Comparison of ENCODE assay signal across 2 cellular contexts in genomic region chr14:43184540-43184939, GRCh38.
TF ChIP-seq lines count a peak whose summit lies in the region.

No MANE protein-coding gene starts in this region.

TF ChIP-seq in GM23338, 12 proteins besides CTCF, POLR2A, EP300 and RAD21 (continued from another document):
- TF ChIP-seq CREB1 (CRISPR knock-in tag; IDR thresholded peaks at IDR 0.05; ENCODE audit: low read depth) = 0 out of 2 replicates have a peak, but pooled peaks have one; percentile 14
- TF ChIP-seq, protein P1, sequence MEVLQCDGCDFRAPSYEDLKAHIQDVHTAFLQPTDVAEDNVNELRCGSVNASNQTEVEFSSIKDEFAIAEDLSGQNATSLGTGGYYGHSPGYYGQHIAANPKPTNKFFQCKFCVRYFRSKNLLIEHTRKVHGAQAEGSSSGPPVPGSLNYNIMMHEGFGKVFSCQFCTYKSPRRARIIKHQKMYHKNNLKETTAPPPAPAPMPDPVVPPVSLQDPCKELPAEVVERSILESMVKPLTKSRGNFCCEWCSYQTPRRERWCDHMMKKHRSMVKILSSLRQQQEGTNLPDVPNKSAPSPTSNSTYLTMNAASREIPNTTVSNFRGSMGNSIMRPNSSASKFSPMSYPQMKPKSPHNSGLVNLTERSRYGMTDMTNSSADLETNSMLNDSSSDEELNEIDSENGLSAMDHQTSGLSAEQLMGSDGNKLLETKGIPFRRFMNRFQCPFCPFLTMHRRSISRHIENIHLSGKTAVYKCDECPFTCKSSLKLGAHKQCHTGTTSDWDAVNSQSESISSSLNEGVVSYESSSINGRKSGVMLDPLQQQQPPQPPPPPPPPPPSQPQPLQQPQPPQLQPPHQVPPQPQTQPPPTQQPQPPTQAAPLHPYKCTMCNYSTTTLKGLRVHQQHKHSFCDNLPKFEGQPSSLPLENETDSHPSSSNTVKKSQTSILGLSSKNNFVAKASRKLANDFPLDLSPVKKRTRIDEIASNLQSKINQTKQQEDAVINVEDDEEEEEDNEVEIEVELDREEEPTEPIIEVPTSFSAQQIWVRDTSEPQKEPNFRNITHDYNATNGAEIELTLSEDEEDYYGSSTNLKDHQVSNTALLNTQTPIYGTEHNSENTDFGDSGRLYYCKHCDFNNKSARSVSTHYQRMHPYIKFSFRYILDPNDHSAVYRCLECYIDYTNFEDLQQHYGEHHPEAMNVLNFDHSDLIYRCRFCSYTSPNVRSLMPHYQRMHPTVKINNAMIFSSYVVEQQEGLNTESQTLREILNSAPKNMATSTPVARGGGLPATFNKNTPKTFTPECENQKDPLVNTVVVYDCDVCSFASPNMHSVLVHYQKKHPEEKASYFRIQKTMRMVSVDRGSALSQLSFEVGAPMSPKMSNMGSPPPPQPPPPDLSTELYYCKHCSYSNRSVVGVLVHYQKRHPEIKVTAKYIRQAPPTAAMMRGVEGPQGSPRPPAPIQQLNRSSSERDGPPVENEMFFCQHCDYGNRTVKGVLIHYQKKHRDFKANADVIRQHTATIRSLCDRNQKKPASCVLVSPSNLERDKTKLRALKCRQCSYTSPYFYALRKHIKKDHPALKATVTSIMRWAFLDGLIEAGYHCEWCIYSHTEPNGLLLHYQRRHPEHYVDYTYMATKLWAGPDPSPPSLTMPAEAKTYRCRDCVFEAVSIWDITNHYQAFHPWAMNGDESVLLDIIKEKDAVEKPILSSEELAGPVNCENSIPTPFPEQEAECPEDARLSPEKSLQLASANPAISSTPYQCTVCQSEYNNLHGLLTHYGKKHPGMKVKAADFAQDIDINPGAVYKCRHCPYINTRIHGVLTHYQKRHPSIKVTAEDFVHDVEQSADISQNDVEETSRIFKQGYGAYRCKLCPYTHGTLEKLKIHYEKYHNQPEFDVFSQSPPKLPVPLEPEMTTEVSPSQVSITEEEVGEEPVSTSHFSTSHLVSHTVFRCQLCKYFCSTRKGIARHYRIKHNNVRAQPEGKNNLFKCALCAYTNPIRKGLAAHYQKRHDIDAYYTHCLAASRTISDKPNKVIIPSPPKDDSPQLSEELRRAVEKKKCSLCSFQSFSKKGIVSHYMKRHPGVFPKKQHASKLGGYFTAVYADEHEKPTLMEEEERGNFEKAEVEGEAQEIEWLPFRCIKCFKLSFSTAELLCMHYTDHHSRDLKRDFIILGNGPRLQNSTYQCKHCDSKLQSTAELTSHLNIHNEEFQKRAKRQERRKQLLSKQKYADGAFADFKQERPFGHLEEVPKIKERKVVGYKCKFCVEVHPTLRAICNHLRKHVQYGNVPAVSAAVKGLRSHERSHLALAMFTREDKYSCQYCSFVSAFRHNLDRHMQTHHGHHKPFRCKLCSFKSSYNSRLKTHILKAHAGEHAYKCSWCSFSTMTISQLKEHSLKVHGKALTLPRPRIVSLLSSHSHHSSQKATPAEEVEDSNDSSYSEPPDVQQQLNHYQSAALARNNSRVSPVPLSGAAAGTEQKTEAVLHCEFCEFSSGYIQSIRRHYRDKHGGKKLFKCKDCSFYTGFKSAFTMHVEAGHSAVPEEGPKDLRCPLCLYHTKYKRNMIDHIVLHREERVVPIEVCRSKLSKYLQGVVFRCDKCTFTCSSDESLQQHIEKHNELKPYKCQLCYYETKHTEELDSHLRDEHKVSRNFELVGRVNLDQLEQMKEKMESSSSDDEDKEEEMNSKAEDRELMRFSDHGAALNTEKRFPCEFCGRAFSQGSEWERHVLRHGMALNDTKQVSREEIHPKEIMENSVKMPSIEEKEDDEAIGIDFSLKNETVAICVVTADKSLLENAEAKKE (CRISPR knock-in tag; IDR thresholded peaks at IDR 0.05) = 0 out of 2 replicates have a peak, but pooled peaks have one; percentile 45

TF ChIP-seq in H1, 55 proteins besides CTCF, POLR2A, EP300 and RAD21 (continued from another document):
- TF ChIP-seq, protein P2, sequence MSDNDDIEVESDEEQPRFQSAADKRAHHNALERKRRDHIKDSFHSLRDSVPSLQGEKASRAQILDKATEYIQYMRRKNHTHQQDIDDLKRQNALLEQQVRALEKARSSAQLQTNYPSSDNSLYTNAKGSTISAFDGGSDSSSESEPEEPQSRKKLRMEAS (IDR thresholded peaks at IDR 0.05) = peak; percentile 76
